ENCODE assay signal across 11 cellular contexts in the genomic region with DNA sequence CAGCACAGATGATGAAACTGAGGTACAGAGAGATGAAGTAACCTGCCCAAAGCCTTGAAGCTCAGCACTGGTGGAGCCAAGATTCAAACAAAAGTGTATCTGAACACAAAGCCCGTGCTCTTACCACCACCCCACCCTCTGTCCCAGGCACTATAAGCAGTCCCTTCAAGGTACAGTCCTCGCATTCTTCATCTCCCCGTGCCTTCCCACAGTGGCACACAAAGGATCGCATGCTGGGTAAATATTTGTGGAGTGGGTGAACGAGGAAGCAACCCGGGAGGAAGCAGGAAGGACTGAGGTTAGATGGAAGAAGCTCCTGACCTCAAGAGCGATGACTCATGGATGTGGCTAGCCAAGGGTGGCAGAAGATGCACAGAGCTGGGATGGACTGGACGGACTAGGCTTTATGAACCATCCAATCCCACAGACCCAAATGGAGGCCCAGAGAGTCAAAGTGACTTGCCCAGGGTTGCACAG. TPM values are rescaled to one million over a fixed set of nuclear protein-coding genes. Genes with fewer than 3 reads are reported as not detected.
DNase-seq lines count a peak whose midpoint lies in the region; ATAC-seq and TF ChIP-seq lines count a peak whose summit lies in the region.
"Had no signal": no experiment of that assay in that cellular context is flagged by ENCODE, and none has a peak within 500 bp of the region (broad histone marks: within the 10 kb centered on the region; RNA-seq: fewer than 3 reads in every experiment).

No MANE protein-coding gene starts in this region.

- peak overlapping the region in 1 of 10 donors; percentile 51 for H3K4me3 Mint-ChIP-seq in naive thymus-derived CD4-positive, alpha-beta T cell
- H3K4me3 Mint-ChIP-seq: memory B cell had no signal

- intact Hi-C loops in naive thymus-derived CD4-positive, alpha-beta T cell (cut with micrococcal nuclease): no loop called here
- intact Hi-C loops in gastrocnemius medialis (cut with DNase I; ENCODE audit: low total_unique reads): no loop called here

- no peaks in the 10 kb centered on the region for H3K9me3 ChIP-seq in naive thymus-derived CD4-positive, alpha-beta T cell (ENCODE audit: control insufficient read depth in 2 of 3, low read length in 3 of 3)
- no peaks in the 10 kb centered on the region for H3K9me3 ChIP-seq in WERI-Rb-1 (ENCODE audit: severe bottlenecking)
- no peaks in the 10 kb centered on the region for H3K9me3 ChIP-seq in gastrocnemius medialis

- H3K36me3 Mint-ChIP-seq in naive thymus-derived CD4-positive, alpha-beta T cell: no peaks in the 10 kb centered on the region
- H3K36me3 Mint-ChIP-seq: memory B cell had no signal

- DNase-seq in ELR (ENCODE audit: low read depth): peak; percentile 89
- peak; percentile 85 for DNase-seq in NB4 (ENCODE audit: low read depth)
- DNase-seq in amniotic epithelial cell (ENCODE audit: low read depth): peak; percentile 73
- peak in 1 of 9 donors; percentile 22 for DNase-seq in naive thymus-derived CD4-positive, alpha-beta T cell
- DNase-seq in WERI-Rb-1: no peak
- no peak for DNase-seq in gastrocnemius medialis
- DNase-seq: central memory CD4-positive, alpha-beta T cell had no signal

- peaks cover 10 to 32% (median 22%) of the 10 kb centered on the region in 7 donors for H3K4me1 Mint-ChIP-seq in naive thymus-derived CD4-positive, alpha-beta T cell

- peak overlapping the region; percentile 11 for H3K4me3 ChIP-seq in NB4 (ENCODE audit: low read depth, low read length)
- no peak overlapping the region for H3K4me3 ChIP-seq in naive thymus-derived CD4-positive, alpha-beta T cell (ENCODE audit: low read length)
- H3K4me3 ChIP-seq in WERI-Rb-1 (ENCODE audit: low read depth, low read length): no peak overlapping the region
- H3K4me3 ChIP-seq in gastrocnemius medialis: no peak overlapping the region
- H3K4me3 ChIP-seq: SK-N-MC had no signal

- H3K9me3 Mint-ChIP-seq in naive thymus-derived CD4-positive, alpha-beta T cell: no peaks in the 10 kb centered on the region
- H3K9me3 Mint-ChIP-seq: memory B cell had no signal

- no peak overlapping the region for H3K27ac ChIP-seq in naive thymus-derived CD4-positive, alpha-beta T cell (ENCODE audit: low read depth, low read length)
- H3K27ac ChIP-seq in WERI-Rb-1 (no peak overlapping the region), gastrocnemius medialis (no peak overlapping the region)
- H3K27ac ChIP-seq: SK-N-MC had no signal

- POLR2A ChIA-PET in naive thymus-derived CD4-positive, alpha-beta T cell (lab: Charles Lee): interaction anchor here (1.2 kb wide), 1 partner anchor 39 kb away, joined by 3 read pairs; no protein-coding TSS in a partner anchor

- H3K27ac Mint-ChIP-seq in naive thymus-derived CD4-positive, alpha-beta T cell: no peak overlapping the region
- H3K27ac Mint-ChIP-seq: memory B cell had no signal

- no peaks in the 10 kb centered on the region for H3K27me3 ChIP-seq in naive thymus-derived CD4-positive, alpha-beta T cell (ENCODE audit: control insufficient read depth in 2 of 2, insufficient read depth in 2 of 2, low read length in 2 of 2)
- peaks cover 27% of the 10 kb centered on the region for H3K27me3 ChIP-seq in WERI-Rb-1 (ENCODE audit: insufficient read depth, low read depth, severe bottlenecking)
- no peaks in the 10 kb centered on the region for H3K27me3 ChIP-seq in gastrocnemius medialis

- TF ChIP-seq POLR2A in NB4 (IDR thresholded peaks at IDR 0.05; ENCODE audit: extremely low read depth, insufficient read length): no peak
- no peak for TF ChIP-seq POLR2A in gastrocnemius medialis (IDR thresholded peaks at IDR 0.05)

- TF ChIP-seq CTCF in NB4 (IDR thresholded peaks at IDR 0.05; ENCODE audit: low read depth, low read length) (no peak), WERI-Rb-1 (IDR thresholded peaks at IDR 0.05; ENCODE audit: low read depth, low read length) (no peak), gastrocnemius medialis (IDR thresholded peaks at IDR 0.05 in 4 of 5, conservative IDR thresholded peaks at IDR 0.05 in 1 of 5) (no peak)

- CTCF ChIA-PET in naive thymus-derived CD4-positive, alpha-beta T cell (lab: Charles Lee): no interaction called here

- in situ Hi-C loops in gastrocnemius medialis (cut with MboI; ENCODE audit: low sequenced_read_pairs in 4 of 4): no loop called here

- H3K27me3 Mint-ChIP-seq in naive thymus-derived CD4-positive, alpha-beta T cell: peaks cover 0 to 18% (median 0%) of the 10 kb centered on the region in 5 donors

- ATAC-seq in naive thymus-derived CD4-positive, alpha-beta T cell: peak; percentile 72
- ATAC-seq in HG03571 (IDR thresholded peaks at IDR 0.05; ENCODE audit: unreplicated experiment): no peak
- ATAC-seq in HG03457 (IDR thresholded peaks at IDR 0.05; ENCODE audit: unreplicated experiment): no peak
- ATAC-seq in gastrocnemius medialis: no peak

- no peaks in the 10 kb centered on the region for H3K36me3 ChIP-seq in naive thymus-derived CD4-positive, alpha-beta T cell (ENCODE audit: control insufficient read depth in 2 of 3, insufficient read depth in 3 of 3, low read length in 3 of 3)
- no peaks in the 10 kb centered on the region for H3K36me3 ChIP-seq in WERI-Rb-1
- H3K36me3 ChIP-seq in gastrocnemius medialis: no peaks in the 10 kb centered on the region

- peaks cover 3 to 5% of the 10 kb centered on the region in 2 donors for H3K4me1 ChIP-seq in naive thymus-derived CD4-positive, alpha-beta T cell (ENCODE audit: control insufficient read depth in 2 of 2, insufficient read depth in 2 of 2, low read length in 2 of 2)
- no peaks in the 10 kb centered on the region for H3K4me1 ChIP-seq in gastrocnemius medialis

RNA-seq across cellular contexts. Expression of gene IQSEC2, which starts 18.4 kb away (rescaled TPM):
- 1 to 10 TPM in 2 of 5 experiments, under 1 TPM in 3; 0.46 to 9.1 (median 1.00) TPM for total RNA-seq in naive thymus-derived CD4-positive, alpha-beta T cell
- polyA plus RNA-seq in naive thymus-derived CD4-positive, alpha-beta T cell: under 1 TPM; 0.20 to 0.24 TPM
- 100 to 1,000 TPM in 1 of 4 donors, 10 to 100 TPM in 3; 59.2 to 127 (median 73.9) TPM for total RNA-seq in gastrocnemius medialis

RNA-seq across cellular contexts. Expression of gene KDM5C, which starts 37.9 kb away (rescaled TPM):
- total RNA-seq in naive thymus-derived CD4-positive, alpha-beta T cell: 100 to 1,000 TPM; 104 to 216 (median 132) TPM
- polyA plus RNA-seq in naive thymus-derived CD4-positive, alpha-beta T cell: 10 to 100 TPM; 24.4 to 36.5 TPM
- 100 to 1,000 TPM; 143 to 210 (median 147) TPM for total RNA-seq in gastrocnemius medialis

Comparison
In these comparisons a context has a peak if more than half of its experiments do, and no peak if none do; other contexts are left out.
1. DNase-seq: peak in ELR (single experiment), NB4 (single experiment) and amniotic epithelial cell (single experiment); none in WERI-Rb-1 (single experiment) and gastrocnemius medialis (0 of 2).
2. RNA of gene IQSEC2, which starts 18.4 kb away (total RNA-seq): 59.2 to 127 TPM in gastrocnemius medialis; 0.46 to 9.1 TPM in naive thymus-derived CD4-positive, alpha-beta T cell; every median in the first group is over 4 times any median in the second.